ENCODE assay signal across 19 cellular contexts in genomic region chr12:103198499-103198898, GRCh38.
"Had no signal": no experiment of that assay in that cellular context is flagged by ENCODE, and none has a peak within 500 bp of the region (broad histone marks: within the 10 kb centered on the region; RNA-seq: fewer than 3 reads in every experiment).

No MANE protein-coding gene starts in this region.

- H3K27ac ChIP-seq: HL-60 had no signal

- H3K27me3 Mint-ChIP-seq: IgD-negative memory B cell had no signal

- H3K9me2 ChIP-seq: SK-N-SH had no signal

- H3K4me2 ChIP-seq: SK-N-SH had no signal

- H3K27ac Mint-ChIP-seq: IgD-negative memory B cell had no signal

- H3K9me3 ChIP-seq: SK-N-SH had no signal

- H3K4me1 Mint-ChIP-seq: IgD-negative memory B cell had no signal

- H3K4me3 Mint-ChIP-seq: IgD-negative memory B cell had no signal

- H3K9ac ChIP-seq: SK-N-SH had no signal

- DNase-seq: KBM-7, MV-4-11, NCI-H1048, NCI-H1105, NCI-H1417, NCI-H1436 treated with DMSO at 0.1 percent for 48 hours, NCI-H1694 treated with DMSO at 0.1 percent for 48 hours, NCI-H1930, NCI-H2081, NCI-H2171, NCI-H226, NCI-H446, NCI-H524 treated with DMSO at 0.1 percent for 48 hours, Right ventricle myocardium superior, RPMI8226, SK-N-SH, SW 1271 had no signal
